In genomic region chr5:42621662-42622061, GRCh38 we compare ENCODE assay signal across 21 cellular contexts.
DNase-seq lines count a peak whose midpoint lies in the region; ATAC-seq, FAIRE-seq and TF ChIP-seq lines count a peak whose summit lies in the region.
"Had no signal": no experiment of that assay in that cellular context is flagged by ENCODE, and none has a peak within 500 bp of the region (broad histone marks: within the 10 kb centered on the region; RNA-seq: fewer than 3 reads in every experiment).

No MANE protein-coding gene starts in this region.

- H3K9me3 Mint-ChIP-seq in activated T-cell treated with anti-CD3 and anti-CD28 coated beads, Interleukin-2, amount 50 U/mL, for 4 hours: no peaks in the 10 kb centered on the region
- H3K9me3 Mint-ChIP-seq: activated naive CD8-positive, alpha-beta T cell treated with anti-CD3 and anti-CD28 coated beads, Interleukin-2, amount 50 U/mL, for 24 hours; activated T-helper 17 cell treated with anti-CD3 and anti-CD28 coated beads, Interleukin-2, amount 50 U/mL, for 72 hours had no signal

- H2BK15ac ChIP-seq in mesendoderm (replicated peaks; ENCODE audit: low read depth): no peak overlapping the region

- CTCF ChIA-PET in HepG2 (lab: Yijun Ruan, JAX; ENCODE audit: low intra/inter-chr PET ratio, low total read pairs) (no interaction called here), K562 (lab: Yijun Ruan, JAX; ENCODE audit: low intra/inter-chr PET ratio) (no interaction called here)

- in situ Hi-C loops in HepG2 (cut with HindIII; ENCODE audit: extremely low pct_ligation_motif_present, low pct_unique_long_range_greater_than_20kb): no loop called here
- in situ Hi-C loops in K562 (cut with MboI): no loop called here
- in situ Hi-C loops in transverse colon (cut with MboI; ENCODE audit: low pct_ligation_motif_present in 1 of 4, low pct_unique_long_range_greater_than_20kb in 1 of 4, low sequenced_read_pairs in 3 of 4): no loop called here

- POLR2A ChIA-PET in HepG2 (lab: Yijun Ruan, JAX): no interaction called here
- POLR2A ChIA-PET in K562 (lab: Yijun Ruan, JAX): interaction anchor here (0.6 kb wide), 2 partner anchors 90 to 157 kb away, joined by 3 read pairs; no protein-coding TSS in a partner anchor

- BruUV-seq in HepG2 (replicated peaks; lab: Mats Ljungman, UMichigan) (no TSS peak), K562 (replicated peaks; lab: Mats Ljungman, UMichigan) (no TSS peak)

- H3K27me3 Mint-ChIP-seq in activated T-cell treated with anti-CD3 and anti-CD28 coated beads, Interleukin-2, amount 50 U/mL, for 4 hours (ENCODE audit: low read depth): no peaks in the 10 kb centered on the region
- H3K27me3 Mint-ChIP-seq: CD4-positive, CD25-positive, alpha-beta regulatory T cell had no signal

- FAIRE-seq in HepG2 (lab: Jason Lieb, UNC) (no peak), K562 (lab: Jason Lieb, UNC) (no peak)

- peak overlapping the region; percentile 80 for H3K18ac ChIP-seq in mesendoderm (ENCODE audit: low read length)

- TF ChIP-seq RAD21 in HepG2 (CRISPR knock-in tag; IDR thresholded peaks at IDR 0.05) (no peak), K562 (CRISPR knock-in tag; conservative IDR thresholded peaks at IDR 0.05 in 1 of 2, IDR thresholded peaks at IDR 0.05 in 1 of 2) (no peak)

- TF ChIP-seq POLR2A in right lobe of liver (IDR thresholded peaks at IDR 0.05) (no peak), HepG2 (IDR thresholded peaks at IDR 0.05; ENCODE audit: insufficient read depth in 1 of 2, low read depth in 2 of 2, low read length in 2 of 2) (no peak), K562 (conservative IDR thresholded peaks at IDR 0.05) (no peak), transverse colon (IDR thresholded peaks at IDR 0.05) (no peak)

- H3K4me1 ChIP-seq in right lobe of liver (peaks cover 0 to 20% (median 3%) of the 10 kb centered on the region in 4 donors), HepG2 (ENCODE audit: insufficient read depth, low read length) (no peaks in the 10 kb centered on the region), K562 (replicated peaks in 1 of 2; ENCODE audit: control insufficient read depth in 2 of 2, insufficient read depth in 2 of 2, low read length in 2 of 2) (no peaks in the 10 kb centered on the region), mesendoderm (ENCODE audit: control insufficient read depth, low read depth, low read length) (peaks cover 11% of the 10 kb centered on the region), transverse colon (peaks cover 12 to 41% (median 21%) of the 10 kb centered on the region in 4 donors)
- H3K4me1 ChIP-seq: SJCRH30 had no signal

- no peaks in the 10 kb centered on the region for H3K36me3 ChIP-seq in right lobe of liver
- no peaks in the 10 kb centered on the region for H3K36me3 ChIP-seq in HepG2 (replicated peaks in 1 of 2; ENCODE audit: control insufficient read depth in 1 of 2, insufficient read depth in 2 of 2, low read length in 2 of 2)
- no peaks in the 10 kb centered on the region for H3K36me3 ChIP-seq in K562 (ENCODE audit: control insufficient read depth, insufficient read depth, low read length)
- H3K36me3 ChIP-seq in mesendoderm (ENCODE audit: control insufficient read depth, insufficient read depth, low read length): no peaks in the 10 kb centered on the region
- H3K36me3 ChIP-seq in transverse colon: no peaks in the 10 kb centered on the region
- H3K36me3 ChIP-seq: SJCRH30 had no signal

- 17% methylated on average over 1 of the region's 1 CpG for WGBS in right lobe of liver (ENCODE audit: insufficient coverage, low coverage, low lambda C conversion rate, missing lambda C conversion rate)
- 6% methylated on average over 1 of the region's 1 CpG for WGBS in HepG2 (ENCODE audit: low lambda C conversion rate)
- WGBS in K562 (ENCODE audit: insufficient coverage, low coverage, missing lambda C conversion rate): 0% methylated on average over 1 of the region's 1 CpG
- no CpG with 5 or more reads among the region's 1 CpG for WGBS in mesendoderm (ENCODE audit: extremely low coverage, insufficient coverage, low lambda C conversion rate)
- WGBS in transverse colon (ENCODE audit: low coverage in 1 of 2), 2 donors: 10 to 33% methylated on average over 1 of the region's 1 CpG

- peak; percentile 7 to 53 (median 16) for ATAC-seq in right lobe of liver
- ATAC-seq in HepG2: no peak
- ATAC-seq in K562: no peak
- no peak for ATAC-seq in activated T-cell treated with anti-CD3 and anti-CD28 coated beads, Interleukin-2, amount 50 U/mL, for 4 hours
- ATAC-seq: activated CD4-positive, CD25-positive, alpha-beta regulatory T cell treated with anti-CD3 and anti-CD28 coated beads, Interleukin-2, amount 50 U/mL, for 24 hours; activated naive CD8-positive, alpha-beta T cell treated with anti-CD3 and anti-CD28 coated beads, Interleukin-2, amount 50 U/mL, for 24 hours; activated T-helper 17 cell treated with anti-CD3 and anti-CD28 coated beads, Interleukin-2, amount 50 U/mL, for 72 hours had no signal

- no peak overlapping the region for H3K56ac ChIP-seq in mesendoderm (ENCODE audit: low read length)

- H3K79me1 ChIP-seq in mesendoderm (ENCODE audit: low read length): no peaks in the 10 kb centered on the region

- H2AK5ac ChIP-seq in mesendoderm (ENCODE audit: low read length): no peak overlapping the region

- no peaks in the 10 kb centered on the region for H3K27me3 ChIP-seq in right lobe of liver
- H3K27me3 ChIP-seq in HepG2 (ENCODE audit: control insufficient read depth in 1 of 2, insufficient read depth in 2 of 2, low read length in 2 of 2): no peaks in the 10 kb centered on the region
- H3K27me3 ChIP-seq in K562 (ENCODE audit: control insufficient read depth in 2 of 2, insufficient read depth in 2 of 2, low read length in 2 of 2): 0 out of 5 replicates have a peak, but pooled peaks cover 0 to 2% of the 10 kb centered on the region in 2 experiments
- H3K27me3 ChIP-seq in mesendoderm (ENCODE audit: insufficient read depth, low read length, poor library complexity): no peaks in the 10 kb centered on the region
- H3K27me3 ChIP-seq in transverse colon: no peaks in the 10 kb centered on the region
- H3K27me3 ChIP-seq: SJCRH30 had no signal

- no peaks in the 10 kb centered on the region for H3K9me1 ChIP-seq in K562 (ENCODE audit: control insufficient read depth, insufficient read depth, low read length)

- no peak overlapping the region for H3K23ac ChIP-seq in mesendoderm (ENCODE audit: low read length)

- no peak overlapping the region for H3K9ac ChIP-seq in HepG2 (ENCODE audit: insufficient read depth, low read depth, low read length)
- H3K9ac ChIP-seq in K562 (ENCODE audit: insufficient read depth in 1 of 2, low read depth in 2 of 2, low read length in 2 of 2): no peak overlapping the region
- no peak overlapping the region for H3K9ac ChIP-seq in mesendoderm (ENCODE audit: low read length)

- intact Hi-C loops in right lobe of liver (cut with DNase I) (no loop called here), HepG2 (cut with micrococcal nuclease; ENCODE audit: unreplicated experiment) (no loop called here), K562 (cut with micrococcal nuclease) (no loop called here), transverse colon (cut with DNase I; ENCODE audit: low total_unique reads) (no loop called here)

- H3K79me2 ChIP-seq in HepG2 (ENCODE audit: insufficient read depth, low read length) (no peaks in the 10 kb centered on the region), K562 (ENCODE audit: control insufficient read depth, insufficient read depth, low read length) (no peaks in the 10 kb centered on the region), mesendoderm (ENCODE audit: control insufficient read depth, insufficient read depth, low read length) (no peaks in the 10 kb centered on the region)

- H3K4me3 Mint-ChIP-seq in activated T-cell treated with anti-CD3 and anti-CD28 coated beads, Interleukin-2, amount 50 U/mL, for 4 hours: no peak overlapping the region
- H3K4me3 Mint-ChIP-seq: activated naive CD8-positive, alpha-beta T cell treated with anti-CD3 and anti-CD28 coated beads, Interleukin-2, amount 50 U/mL, for 24 hours; activated T-helper 17 cell treated with anti-CD3 and anti-CD28 coated beads, Interleukin-2, amount 50 U/mL, for 72 hours; CD4-positive, CD25-positive, alpha-beta regulatory T cell had no signal

- no peak overlapping the region for H3K4me2 ChIP-seq in HepG2 (ENCODE audit: low read depth, low read length)
- H3K4me2 ChIP-seq in K562 (ENCODE audit: insufficient read depth, low read length): no peak overlapping the region
- no peak overlapping the region for H3K4me2 ChIP-seq in mesendoderm (ENCODE audit: low read length)

- H2BK120ac ChIP-seq in mesendoderm (ENCODE audit: low read depth, low read length): no peak overlapping the region

- H4K20me1 ChIP-seq in HepG2 (ENCODE audit: insufficient read depth, low read length) (no peaks in the 10 kb centered on the region), K562 (replicated peaks; ENCODE audit: control insufficient read depth, insufficient read depth, low read length) (no peaks in the 10 kb centered on the region)

- H2AFZ ChIP-seq in HepG2 (ENCODE audit: low read length) (no peak overlapping the region), K562 (ENCODE audit: low read depth, low read length) (no peak overlapping the region)

- H3K4ac ChIP-seq in mesendoderm (ENCODE audit: low read depth, low read length): no peak overlapping the region

- TF ChIP-seq CTCF in right lobe of liver (IDR thresholded peaks at IDR 0.05) (no peak), HepG2 (CRISPR knock-in tag; IDR thresholded peaks at IDR 0.05) (no peak), K562 (IDR thresholded peaks at IDR 0.05 in 2 of 3, conservative IDR thresholded peaks at IDR 0.05 in 1 of 3; ENCODE audit: insufficient read depth in 2 of 3, low read depth in 1 of 3, low read length in 3 of 3) (no peak), transverse colon (IDR thresholded peaks at IDR 0.05) (no peak)

- H2BK5ac ChIP-seq in mesendoderm (ENCODE audit: low read length): no peak overlapping the region

- H3K9me3 ChIP-seq in right lobe of liver (no peaks in the 10 kb centered on the region), HepG2 (ENCODE audit: low read length) (no peaks in the 10 kb centered on the region), K562 (replicated peaks; ENCODE audit: control insufficient read depth, insufficient read depth, low read depth, low read length) (no peaks in the 10 kb centered on the region), transverse colon (no peaks in the 10 kb centered on the region)
- H3K9me3 ChIP-seq: SJCRH30 had no signal

- TF ChIP-seq EP300 in HepG2 (IDR thresholded peaks at IDR 0.05; ENCODE audit: low read depth in 2 of 2, low read length in 2 of 2) (no peak), HepG2 (CRISPR knock-in tag; IDR thresholded peaks at IDR 0.05; ENCODE audit: borderline replicate concordance) (no peak), K562 (IDR thresholded peaks at IDR 0.05; ENCODE audit: low read length) (no peak), transverse colon (IDR thresholded peaks at IDR 0.05; ENCODE audit: low read depth) (no peak)

- H3K4me3 ChIP-seq in right lobe of liver: no peak overlapping the region
- H3K4me3 ChIP-seq in HepG2 (replicated peaks in 1 of 3; ENCODE audit: insufficient read depth in 1 of 3, low read depth in 2 of 3, low read length in 3 of 3): no peak overlapping the region
- no peak overlapping the region for H3K4me3 ChIP-seq in K562
- no peak overlapping the region for H3K4me3 ChIP-seq in mesendoderm (ENCODE audit: low read length)
- H3K4me3 ChIP-seq in transverse colon: no peak overlapping the region
- H3K4me3 ChIP-seq: SJCRH30 had no signal

- H3K36me3 Mint-ChIP-seq in activated T-cell treated with anti-CD3 and anti-CD28 coated beads, Interleukin-2, amount 50 U/mL, for 4 hours (ENCODE audit: insufficient read depth): no peaks in the 10 kb centered on the region
- H3K36me3 Mint-ChIP-seq: CD4-positive, CD25-positive, alpha-beta regulatory T cell had no signal

- H3K4me1 Mint-ChIP-seq in activated T-cell treated with anti-CD3 and anti-CD28 coated beads, Interleukin-2, amount 50 U/mL, for 4 hours (ENCODE audit: low read depth): peaks cover 1% of the 10 kb centered on the region
- H3K4me1 Mint-ChIP-seq: activated naive CD8-positive, alpha-beta T cell treated with anti-CD3 and anti-CD28 coated beads, Interleukin-2, amount 50 U/mL, for 24 hours; activated T-helper 17 cell treated with anti-CD3 and anti-CD28 coated beads, Interleukin-2, amount 50 U/mL, for 72 hours; CD4-positive, CD25-positive, alpha-beta regulatory T cell had no signal

- peak overlapping the region in 1 of 3 donors; percentile 6 for H3K27ac ChIP-seq in right lobe of liver
- no peak overlapping the region for H3K27ac ChIP-seq in HepG2 (ENCODE audit: extremely low read length, insufficient read depth, low read length)
- no peak overlapping the region for H3K27ac ChIP-seq in K562 (ENCODE audit: extremely low read depth, low read depth, low read length)
- no peak overlapping the region for H3K27ac ChIP-seq in mesendoderm (ENCODE audit: low read depth, low read length)
- H3K27ac ChIP-seq in transverse colon: peak overlapping the region in 3 of 4 donors; percentile 0 to 51 (median 39)
- H3K27ac ChIP-seq: epithelial cell of prostate, SJCRH30 had no signal

- no peak overlapping the region for H4K8ac ChIP-seq in mesendoderm (ENCODE audit: low read depth, low read length)

- DNase-seq in right lobe of liver: no peak
- DNase-seq in HepG2 (ENCODE audit: low spot score): no peak
- DNase-seq in K562 (ENCODE audit: extremely low read depth in 1 of 4, low spot score in 3 of 4): no peak
- DNase-seq in mesendoderm: no peak
- DNase-seq in transverse colon: no peak
- no peak for DNase-seq in activated T-cell treated with anti-CD3 and anti-CD28 coated beads, Interleukin-2, amount 50 U/mL, for 4 hours
- DNase-seq in inferior parietal cortex (ENCODE audit: extremely low spot score): no peak
- DNase-seq in HUDEP-2 (lab: John Stamatoyannopoulos, UW; ENCODE audit: unreplicated experiment in 76 of 76): no peak
- DNase-seq: activated naive CD8-positive, alpha-beta T cell treated with anti-CD3 and anti-CD28 coated beads, Interleukin-2, amount 50 U/mL, for 24 hours; CD4-positive, CD25-positive, alpha-beta regulatory T cell; dermis blood vessel endothelial cell; DMS153; NCI-H2029 treated with DMSO at 0.1 percent for 48 hours; NCI-H510A; SJCRH30; stimulated activated naive CD4-positive, alpha-beta T cell treated with Interleukin-2 at 50 U/mL for 16 hours; T-helper 2 cell; trophoblast cell had no signal

- no peak overlapping the region for H4K5ac ChIP-seq in mesendoderm (ENCODE audit: low read length)

Comparison
In these comparisons a context has a peak if more than half of its experiments do, and no peak if none do; other contexts are left out.
1. ATAC-seq: peak in right lobe of liver (4 of 4); none in HepG2 (single experiment), K562 (single experiment) and activated T-cell treated with anti-CD3 and anti-CD28 coated beads, Interleukin-2, amount 50 U/mL, for 4 hours (0 of 2).
2. H3K27ac ChIP-seq: peak in transverse colon (3 of 4); none in HepG2 (single experiment), K562 (single experiment) and mesendoderm (single experiment).